In genomic region chr10:46062735-46063428, GRCh38 we compare ENCODE assay signal across 27 cellular contexts. TPM values are rescaled to one million over a fixed set of nuclear protein-coding genes. Genes with fewer than 3 reads are reported as not detected.
"Had no signal": no experiment of that assay in that cellular context is flagged by ENCODE, and none has a peak within 500 bp of the region (broad histone marks: within the 10 kb centered on the region; RNA-seq: fewer than 3 reads in every experiment).

No MANE protein-coding gene starts in this region.

- H3K79me2 ChIP-seq: parathyroid adenoma had no signal

- H3K36me3 ChIP-seq: heart left ventricle, sigmoid colon, tibial nerve, upper lobe of right lung, vagina had no signal

- H3K9ac ChIP-seq: parathyroid adenoma had no signal

- H3K27me3 Mint-ChIP-seq: stimulated activated naive CD8-positive, alpha-beta T cell treated with anti-CD3 and anti-CD28 coated beads, Interleukin-15, amount 100 ng/mL, for 72 hours had no signal

- H2AFZ ChIP-seq: parathyroid adenoma had no signal

- H3K4me1 Mint-ChIP-seq: naive thymus-derived CD4-positive, alpha-beta T cell; stimulated activated naive B cell treated with anti-CD40 and anti-IgM and Interleukin-4, amounts not matched to agents 10 μg/mL and 1 μg/mL and 100 μg/mL, for 72 hours; stimulated activated naive CD8-positive, alpha-beta T cell treated with anti-CD3 and anti-CD28 coated beads, Interleukin-15, amount 100 ng/mL, for 72 hours had no signal

- H3K27ac Mint-ChIP-seq: naive thymus-derived CD4-positive, alpha-beta T cell; nephron progenitor cell; stimulated activated naive B cell treated with anti-CD40 and anti-IgM and Interleukin-4, amounts not matched to agents 10 μg/mL and 1 μg/mL and 100 μg/mL, for 72 hours; stimulated activated naive CD8-positive, alpha-beta T cell treated with anti-CD3 and anti-CD28 coated beads, Interleukin-15, amount 100 ng/mL, for 72 hours had no signal

- DNase-seq: effector CD4-positive, alpha-beta T cell; heart left ventricle; hippocampal formation; kidney glomerular epithelial cell; mammary epithelial cell; naive thymus-derived CD4-positive, alpha-beta T cell; nephron progenitor cell; nucleus accumbens; psoas muscle; sigmoid colon; stimulated activated CD4-positive, alpha-beta T cell treated with anti-CD3 and anti-CD28 coated beads, Interleukin-2, amount 100 ng/mL, for 24 hours; stimulated activated CD4-positive, alpha-beta T cell treated with anti-CD3 and anti-CD28 coated beads, Interleukin-4, amount 100 ng/mL, for 4 hours; stimulated activated naive B cell treated with anti-CD40 and anti-IgM and Interleukin-4, amounts not matched to agents 10 μg/mL and 1 μg/mL and 100 μg/mL, for 72 hours; stimulated activated naive CD8-positive, alpha-beta T cell treated with anti-CD3 and anti-CD28 coated beads, Interleukin-15, amount 100 ng/mL, for 72 hours; testis; upper lobe of right lung had no signal

- H3K27me3 ChIP-seq: heart left ventricle, sigmoid colon, testis, tibial nerve, upper lobe of right lung, vagina had no signal

- H3K36me3 Mint-ChIP-seq: naive thymus-derived CD4-positive, alpha-beta T cell; stimulated activated naive B cell treated with anti-CD40 and anti-IgM and Interleukin-4, amounts not matched to agents 10 μg/mL and 1 μg/mL and 100 μg/mL, for 72 hours had no signal

- H3K4me3 Mint-ChIP-seq: naive thymus-derived CD4-positive, alpha-beta T cell; nephron progenitor cell; stimulated activated naive B cell treated with anti-CD40 and anti-IgM and Interleukin-4, amounts not matched to agents 10 μg/mL and 1 μg/mL and 100 μg/mL, for 72 hours; stimulated activated naive CD8-positive, alpha-beta T cell treated with anti-CD3 and anti-CD28 coated beads, Interleukin-15, amount 100 ng/mL, for 72 hours had no signal

- H3K9me3 Mint-ChIP-seq: naive thymus-derived CD4-positive, alpha-beta T cell; nephron progenitor cell; stimulated activated naive B cell treated with anti-CD40 and anti-IgM and Interleukin-4, amounts not matched to agents 10 μg/mL and 1 μg/mL and 100 μg/mL, for 72 hours; stimulated activated naive CD8-positive, alpha-beta T cell treated with anti-CD3 and anti-CD28 coated beads, Interleukin-15, amount 100 ng/mL, for 72 hours had no signal

- H3K27ac ChIP-seq: heart left ventricle, parathyroid adenoma, psoas muscle, sigmoid colon, skin epidermis, testis, tibial nerve, upper lobe of right lung, vagina had no signal

- H3K4me1 ChIP-seq: heart left ventricle, parathyroid adenoma, psoas muscle, sigmoid colon, testis, tibial nerve, upper lobe of right lung, vagina had no signal

- H3K4me3 ChIP-seq: heart left ventricle, psoas muscle, sigmoid colon, skin epidermis, testis, tibial nerve, upper lobe of right lung, vagina had no signal

- H3K9me3 ChIP-seq: sigmoid colon, testis, tibial nerve, upper lobe of right lung, vagina had no signal

RNA-seq across cellular contexts. Expression of gene MSMB, which starts 16.8 kb away (rescaled TPM):
- total RNA-seq: dermis microvascular lymphatic vessel endothelial cell; fibroblast of lung; frontal cortex; glomerular endothelial cell; heart left ventricle; mammary epithelial cell; mesenteric fat pad; mononuclear cell; naive thymus-derived CD4-positive, alpha-beta T cell; psoas muscle; sigmoid colon; subcutaneous adipose tissue; tibial nerve; upper lobe of right lung; vagina had no signal
